Comparison of ENCODE assay signal across 1 cellular context in the genomic region with DNA sequence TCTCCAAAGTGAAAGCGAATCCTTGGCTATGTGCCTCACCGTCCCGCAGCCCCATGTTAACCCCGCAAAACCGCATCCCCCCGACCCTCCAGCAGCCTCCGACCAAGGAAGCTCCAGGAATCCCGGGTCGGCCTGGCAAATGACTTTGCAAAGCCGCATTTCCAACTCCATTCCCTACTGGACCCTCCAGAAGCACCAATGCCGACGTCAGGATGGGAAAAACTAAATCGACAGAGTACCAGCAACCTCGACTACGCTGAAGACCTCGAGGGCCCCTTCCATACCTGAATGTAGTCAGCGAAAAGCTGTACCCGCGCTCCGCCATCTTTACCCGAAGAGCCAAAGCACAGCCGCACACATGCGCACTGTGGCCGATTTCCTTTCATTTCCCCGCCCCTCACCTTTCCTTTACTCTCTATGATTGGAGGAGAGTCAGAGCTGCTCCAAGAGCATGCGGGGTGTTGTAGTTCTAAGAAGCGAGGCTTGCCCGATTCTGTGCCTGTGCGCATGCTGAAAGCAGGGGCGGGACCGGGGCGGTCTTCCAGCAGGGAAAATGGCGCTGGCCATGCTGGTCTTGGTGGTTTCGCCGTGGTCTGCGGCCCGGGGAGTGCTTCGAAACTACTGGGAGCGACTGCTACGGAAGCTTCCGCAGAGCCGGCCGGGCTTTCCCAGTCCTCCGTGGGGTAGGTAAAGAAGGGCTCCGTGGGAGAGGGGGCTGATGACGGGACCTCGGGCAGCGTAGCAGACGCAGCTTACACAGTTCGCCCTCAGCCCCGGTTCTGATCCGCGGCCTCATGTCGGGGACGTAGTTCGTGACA.
TF ChIP-seq lines count a peak whose summit lies in the region.

A gene (plus strand): TSS at position 543 of the 818 bp plus-strand sequence. CDS start 11 bp downstream, at position 554.
A gene (minus strand): TSS at position 341 of the 818 bp plus-strand sequence. CDS start 16 bp downstream, at position 325.

TF ChIP-seq in GM12878, 131 proteins besides CTCF, POLR2A, EP300 and RAD21 (continued from another document and continues in another):
- TF ChIP-seq SREBF1 (IDR thresholded peaks at IDR 0.05; ENCODE audit: low read length): 0 out of 2 replicates have a peak, but pooled peaks have one; percentile 52
- TF ChIP-seq POU2F2 (IDR thresholded peaks at IDR 0.05; ENCODE audit: borderline replicate concordance, low read depth, low read length): 0 out of 3 replicates have a peak, but pooled peaks have one; percentile 7
- 0 out of 2 replicates have a peak, but pooled peaks have one; percentile 39 for TF ChIP-seq CREB1 (IDR thresholded peaks at IDR 0.05; ENCODE audit: low read depth)
- TF ChIP-seq MTA3 (IDR thresholded peaks at IDR 0.05; ENCODE audit: borderline replicate concordance, low read length): no peak
- no peak for TF ChIP-seq ZNF384 (IDR thresholded peaks at IDR 0.05; ENCODE audit: borderline replicate concordance, low read depth, low read length)
- TF ChIP-seq PAX5 (IDR thresholded peaks at IDR 0.05; ENCODE audit: borderline replicate concordance, low read depth, low read length): no peak
- no peak for TF ChIP-seq SMAD1 (IDR thresholded peaks at IDR 0.05; ENCODE audit: low read depth, partially characterized antibody)
- no peak for TF ChIP-seq BRCA1 (IDR thresholded peaks at IDR 0.05; ENCODE audit: low read depth, low read length)
- TF ChIP-seq, protein P1, sequence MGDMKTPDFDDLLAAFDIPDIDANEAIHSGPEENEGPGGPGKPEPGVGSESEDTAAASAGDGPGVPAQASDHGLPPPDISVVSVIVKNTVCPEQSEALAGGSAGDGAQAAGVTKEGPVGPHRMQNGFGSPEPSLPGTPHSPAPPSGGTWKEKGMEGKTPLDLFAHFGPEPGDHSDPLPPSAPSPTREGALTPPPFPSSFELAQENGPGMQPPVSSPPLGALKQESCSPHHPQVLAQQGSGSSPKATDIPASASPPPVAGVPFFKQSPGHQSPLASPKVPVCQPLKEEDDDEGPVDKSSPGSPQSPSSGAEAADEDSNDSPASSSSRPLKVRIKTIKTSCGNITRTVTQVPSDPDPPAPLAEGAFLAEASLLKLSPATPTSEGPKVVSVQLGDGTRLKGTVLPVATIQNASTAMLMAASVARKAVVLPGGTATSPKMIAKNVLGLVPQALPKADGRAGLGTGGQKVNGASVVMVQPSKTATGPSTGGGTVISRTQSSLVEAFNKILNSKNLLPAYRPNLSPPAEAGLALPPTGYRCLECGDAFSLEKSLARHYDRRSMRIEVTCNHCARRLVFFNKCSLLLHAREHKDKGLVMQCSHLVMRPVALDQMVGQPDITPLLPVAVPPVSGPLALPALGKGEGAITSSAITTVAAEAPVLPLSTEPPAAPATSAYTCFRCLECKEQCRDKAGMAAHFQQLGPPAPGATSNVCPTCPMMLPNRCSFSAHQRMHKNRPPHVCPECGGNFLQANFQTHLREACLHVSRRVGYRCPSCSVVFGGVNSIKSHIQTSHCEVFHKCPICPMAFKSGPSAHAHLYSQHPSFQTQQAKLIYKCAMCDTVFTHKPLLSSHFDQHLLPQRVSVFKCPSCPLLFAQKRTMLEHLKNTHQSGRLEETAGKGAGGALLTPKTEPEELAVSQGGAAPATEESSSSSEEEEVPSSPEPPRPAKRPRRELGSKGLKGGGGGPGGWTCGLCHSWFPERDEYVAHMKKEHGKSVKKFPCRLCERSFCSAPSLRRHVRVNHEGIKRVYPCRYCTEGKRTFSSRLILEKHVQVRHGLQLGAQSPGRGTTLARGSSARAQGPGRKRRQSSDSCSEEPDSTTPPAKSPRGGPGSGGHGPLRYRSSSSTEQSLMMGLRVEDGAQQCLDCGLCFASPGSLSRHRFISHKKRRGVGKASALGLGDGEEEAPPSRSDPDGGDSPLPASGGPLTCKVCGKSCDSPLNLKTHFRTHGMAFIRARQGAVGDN (IDR thresholded peaks at IDR 0.05): peak; percentile 50
- no peak for TF ChIP-seq HDAC6 (IDR thresholded peaks at IDR 0.05; ENCODE audit: unreplicated experiment)
- TF ChIP-seq, protein P2, sequence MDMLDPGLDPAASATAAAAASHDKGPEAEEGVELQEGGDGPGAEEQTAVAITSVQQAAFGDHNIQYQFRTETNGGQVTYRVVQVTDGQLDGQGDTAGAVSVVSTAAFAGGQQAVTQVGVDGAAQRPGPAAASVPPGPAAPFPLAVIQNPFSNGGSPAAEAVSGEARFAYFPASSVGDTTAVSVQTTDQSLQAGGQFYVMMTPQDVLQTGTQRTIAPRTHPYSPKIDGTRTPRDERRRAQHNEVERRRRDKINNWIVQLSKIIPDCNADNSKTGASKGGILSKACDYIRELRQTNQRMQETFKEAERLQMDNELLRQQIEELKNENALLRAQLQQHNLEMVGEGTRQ (IDR thresholded peaks at IDR 0.05; ENCODE audit: borderline replicate concordance, low read depth, low read length): no peak
- peak; percentile 79 for TF ChIP-seq RUNX3 (IDR thresholded peaks at IDR 0.05; ENCODE audit: low read length)
- TF ChIP-seq NBN (IDR thresholded peaks at IDR 0.05): peak; percentile 34; the same call in 1 of the 2 replicates
- TF ChIP-seq DPF2 (IDR thresholded peaks at IDR 0.05): no peak
- peak; percentile 67; the same call in 1 of the 2 replicates for TF ChIP-seq CHD2 (IDR thresholded peaks at IDR 0.05; ENCODE audit: borderline replicate concordance, low read depth, low read length)
- TF ChIP-seq NFIC (IDR thresholded peaks at IDR 0.05; ENCODE audit: low read depth, low read length): no peak
- TF ChIP-seq RB1 (IDR thresholded peaks at IDR 0.05; ENCODE audit: borderline replicate concordance): 0 out of 2 replicates have a peak, but pooled peaks have one; percentile 36
- TF ChIP-seq, protein P3, sequence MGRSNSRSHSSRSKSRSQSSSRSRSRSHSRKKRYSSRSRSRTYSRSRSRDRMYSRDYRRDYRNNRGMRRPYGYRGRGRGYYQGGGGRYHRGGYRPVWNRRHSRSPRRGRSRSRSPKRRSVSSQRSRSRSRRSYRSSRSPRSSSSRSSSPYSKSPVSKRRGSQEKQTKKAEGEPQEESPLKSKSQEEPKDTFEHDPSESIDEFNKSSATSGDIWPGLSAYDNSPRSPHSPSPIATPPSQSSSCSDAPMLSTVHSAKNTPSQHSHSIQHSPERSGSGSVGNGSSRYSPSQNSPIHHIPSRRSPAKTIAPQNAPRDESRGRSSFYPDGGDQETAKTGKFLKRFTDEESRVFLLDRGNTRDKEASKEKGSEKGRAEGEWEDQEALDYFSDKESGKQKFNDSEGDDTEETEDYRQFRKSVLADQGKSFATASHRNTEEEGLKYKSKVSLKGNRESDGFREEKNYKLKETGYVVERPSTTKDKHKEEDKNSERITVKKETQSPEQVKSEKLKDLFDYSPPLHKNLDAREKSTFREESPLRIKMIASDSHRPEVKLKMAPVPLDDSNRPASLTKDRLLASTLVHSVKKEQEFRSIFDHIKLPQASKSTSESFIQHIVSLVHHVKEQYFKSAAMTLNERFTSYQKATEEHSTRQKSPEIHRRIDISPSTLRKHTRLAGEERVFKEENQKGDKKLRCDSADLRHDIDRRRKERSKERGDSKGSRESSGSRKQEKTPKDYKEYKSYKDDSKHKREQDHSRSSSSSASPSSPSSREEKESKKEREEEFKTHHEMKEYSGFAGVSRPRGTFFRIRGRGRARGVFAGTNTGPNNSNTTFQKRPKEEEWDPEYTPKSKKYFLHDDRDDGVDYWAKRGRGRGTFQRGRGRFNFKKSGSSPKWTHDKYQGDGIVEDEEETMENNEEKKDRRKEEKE (IDR thresholded peaks at IDR 0.05): no peak
- TF ChIP-seq MEF2A (IDR thresholded peaks at IDR 0.05; ENCODE audit: insufficient read depth, low read depth, low read length): no peak
- TF ChIP-seq SMC3 (IDR thresholded peaks at IDR 0.05; ENCODE audit: borderline replicate concordance, low read length): no peak
- TF ChIP-seq, protein P4, sequence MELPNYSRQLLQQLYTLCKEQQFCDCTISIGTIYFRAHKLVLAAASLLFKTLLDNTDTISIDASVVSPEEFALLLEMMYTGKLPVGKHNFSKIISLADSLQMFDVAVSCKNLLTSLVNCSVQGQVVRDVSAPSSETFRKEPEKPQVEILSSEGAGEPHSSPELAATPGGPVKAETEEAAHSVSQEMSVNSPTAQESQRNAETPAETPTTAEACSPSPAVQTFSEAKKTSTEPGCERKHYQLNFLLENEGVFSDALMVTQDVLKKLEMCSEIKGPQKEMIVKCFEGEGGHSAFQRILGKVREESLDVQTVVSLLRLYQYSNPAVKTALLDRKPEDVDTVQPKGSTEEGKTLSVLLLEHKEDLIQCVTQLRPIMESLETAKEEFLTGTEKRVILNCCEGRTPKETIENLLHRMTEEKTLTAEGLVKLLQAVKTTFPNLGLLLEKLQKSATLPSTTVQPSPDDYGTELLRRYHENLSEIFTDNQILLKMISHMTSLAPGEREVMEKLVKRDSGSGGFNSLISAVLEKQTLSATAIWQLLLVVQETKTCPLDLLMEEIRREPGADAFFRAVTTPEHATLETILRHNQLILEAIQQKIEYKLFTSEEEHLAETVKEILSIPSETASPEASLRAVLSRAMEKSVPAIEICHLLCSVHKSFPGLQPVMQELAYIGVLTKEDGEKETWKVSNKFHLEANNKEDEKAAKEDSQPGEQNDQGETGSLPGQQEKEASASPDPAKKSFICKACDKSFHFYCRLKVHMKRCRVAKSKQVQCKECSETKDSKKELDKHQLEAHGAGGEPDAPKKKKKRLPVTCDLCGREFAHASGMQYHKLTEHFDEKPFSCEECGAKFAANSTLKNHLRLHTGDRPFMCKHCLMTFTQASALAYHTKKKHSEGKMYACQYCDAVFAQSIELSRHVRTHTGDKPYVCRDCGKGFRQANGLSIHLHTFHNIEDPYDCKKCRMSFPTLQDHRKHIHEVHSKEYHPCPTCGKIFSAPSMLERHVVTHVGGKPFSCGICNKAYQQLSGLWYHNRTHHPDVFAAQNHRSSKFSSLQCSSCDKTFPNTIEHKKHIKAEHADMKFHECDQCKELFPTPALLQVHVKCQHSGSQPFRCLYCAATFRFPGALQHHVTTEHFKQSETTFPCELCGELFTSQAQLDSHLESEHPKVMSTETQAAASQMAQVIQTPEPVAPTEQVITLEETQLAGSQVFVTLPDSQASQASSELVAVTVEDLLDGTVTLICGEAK (IDR thresholded peaks at IDR 0.05; ENCODE audit: borderline replicate concordance): peak; percentile 67; the same call in 1 of the 2 replicates
- peak; percentile 59; the same call in 1 of the 2 replicates for TF ChIP-seq SIN3A (IDR thresholded peaks at IDR 0.05; ENCODE audit: low read depth, low read length)
- TF ChIP-seq KLF5 (IDR thresholded peaks at IDR 0.05; ENCODE audit: partially characterized antibody): peak; percentile 36
- TF ChIP-seq, protein P5, sequence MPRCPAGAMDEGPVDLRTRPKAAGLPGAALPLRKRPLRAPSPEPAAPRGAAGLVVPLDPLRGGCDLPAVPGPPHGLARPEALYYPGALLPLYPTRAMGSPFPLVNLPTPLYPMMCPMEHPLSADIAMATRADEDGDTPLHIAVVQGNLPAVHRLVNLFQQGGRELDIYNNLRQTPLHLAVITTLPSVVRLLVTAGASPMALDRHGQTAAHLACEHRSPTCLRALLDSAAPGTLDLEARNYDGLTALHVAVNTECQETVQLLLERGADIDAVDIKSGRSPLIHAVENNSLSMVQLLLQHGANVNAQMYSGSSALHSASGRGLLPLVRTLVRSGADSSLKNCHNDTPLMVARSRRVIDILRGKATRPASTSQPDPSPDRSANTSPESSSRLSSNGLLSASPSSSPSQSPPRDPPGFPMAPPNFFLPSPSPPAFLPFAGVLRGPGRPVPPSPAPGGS (IDR thresholded peaks at IDR 0.05; ENCODE audit: borderline replicate concordance, insufficient read depth, low read depth, low read length, poor library complexity, severe bottlenecking): no peak
- TF ChIP-seq BCL11A (IDR thresholded peaks at IDR 0.05; ENCODE audit: low read depth, low read length): no peak
- no peak for TF ChIP-seq EZH2 (IDR thresholded peaks at IDR 0.05; ENCODE audit: borderline replicate concordance, control insufficient read depth, low read depth, low read length)
- peak; percentile 96 for TF ChIP-seq IKZF1 (conservative IDR thresholded peaks at IDR 0.05)
- TF ChIP-seq CBX5 (IDR thresholded peaks at IDR 0.05; ENCODE audit: low read depth): peak; percentile 68; the same call in 1 of the 2 replicates
- TF ChIP-seq KDM1A (IDR thresholded peaks at IDR 0.05; ENCODE audit: borderline replicate concordance): no peak
- peak; percentile 42; the same call in 1 of the 2 replicates for TF ChIP-seq ZBED1 (IDR thresholded peaks at IDR 0.05; ENCODE audit: borderline replicate concordance)
- TF ChIP-seq SIX5 (IDR thresholded peaks at IDR 0.05; ENCODE audit: low read depth, low read length, severe bottlenecking): peak; percentile 92
- TF ChIP-seq, protein P6, sequence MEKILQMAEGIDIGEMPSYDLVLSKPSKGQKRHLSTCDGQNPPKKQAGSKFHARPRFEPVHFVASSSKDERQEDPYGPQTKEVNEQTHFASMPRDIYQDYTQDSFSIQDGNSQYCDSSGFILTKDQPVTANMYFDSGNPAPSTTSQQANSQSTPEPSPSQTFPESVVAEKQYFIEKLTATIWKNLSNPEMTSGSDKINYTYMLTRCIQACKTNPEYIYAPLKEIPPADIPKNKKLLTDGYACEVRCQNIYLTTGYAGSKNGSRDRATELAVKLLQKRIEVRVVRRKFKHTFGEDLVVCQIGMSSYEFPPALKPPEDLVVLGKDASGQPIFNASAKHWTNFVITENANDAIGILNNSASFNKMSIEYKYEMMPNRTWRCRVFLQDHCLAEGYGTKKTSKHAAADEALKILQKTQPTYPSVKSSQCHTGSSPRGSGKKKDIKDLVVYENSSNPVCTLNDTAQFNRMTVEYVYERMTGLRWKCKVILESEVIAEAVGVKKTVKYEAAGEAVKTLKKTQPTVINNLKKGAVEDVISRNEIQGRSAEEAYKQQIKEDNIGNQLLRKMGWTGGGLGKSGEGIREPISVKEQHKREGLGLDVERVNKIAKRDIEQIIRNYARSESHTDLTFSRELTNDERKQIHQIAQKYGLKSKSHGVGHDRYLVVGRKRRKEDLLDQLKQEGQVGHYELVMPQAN (conservative IDR thresholded peaks at IDR 0.05): peak; percentile 70; the same call in 1 of the 2 replicates
- TF ChIP-seq ZNF622 (IDR thresholded peaks at IDR 0.05): no peak
- TF ChIP-seq MEF2B (IDR thresholded peaks at IDR 0.05; ENCODE audit: partially characterized antibody, poor library complexity, severe bottlenecking): no peak
- peak; percentile 65 for TF ChIP-seq NR2C1 (IDR thresholded peaks at IDR 0.05)
- peak; percentile 39; the same call in 1 of the 2 replicates for TF ChIP-seq LARP7 (IDR thresholded peaks at IDR 0.05)
- peak; percentile 37; the same call in 1 of the 2 replicates for TF ChIP-seq CREM (IDR thresholded peaks at IDR 0.05; ENCODE audit: low read depth)
- peak; percentile 78 for TF ChIP-seq SMARCA5 (IDR thresholded peaks at IDR 0.05)
- TF ChIP-seq ATF7 (IDR thresholded peaks at IDR 0.05; ENCODE audit: low read depth): no peak
- TF ChIP-seq EGR1 (IDR thresholded peaks at IDR 0.05; ENCODE audit: borderline replicate concordance in 1 of 2, low read depth in 2 of 2, low read length in 2 of 2): no peak
- TF ChIP-seq BACH1 (IDR thresholded peaks at IDR 0.05; ENCODE audit: borderline replicate concordance): 0 out of 2 replicates have a peak, but pooled peaks have one; percentile 47
- 0 out of 2 replicates have a peak, but pooled peaks have one; percentile 41 for TF ChIP-seq GATAD2B (conservative IDR thresholded peaks at IDR 0.05; ENCODE audit: low read depth)
- TF ChIP-seq EED (IDR thresholded peaks at IDR 0.05; ENCODE audit: low read depth): peak; percentile 69
- TF ChIP-seq SP1 (IDR thresholded peaks at IDR 0.05; ENCODE audit: low read depth, low read length): peak; percentile 72
- no peak for TF ChIP-seq ZNF24 (IDR thresholded peaks at IDR 0.05)
- peak; percentile 89 for TF ChIP-seq SMAD5 (IDR thresholded peaks at IDR 0.05; ENCODE audit: low read depth)
- no peak for TF ChIP-seq RFX5 (IDR thresholded peaks at IDR 0.05; ENCODE audit: low read depth, low read length)
- peak; percentile 93 for TF ChIP-seq NRF1 (conservative IDR thresholded peaks at IDR 0.05; ENCODE audit: low read depth, low read length)
- TF ChIP-seq HCFC1 (IDR thresholded peaks at IDR 0.05; ENCODE audit: low read length): peak; percentile 97
